ENCODE assay signal across 13 cellular contexts in the genomic region with DNA sequence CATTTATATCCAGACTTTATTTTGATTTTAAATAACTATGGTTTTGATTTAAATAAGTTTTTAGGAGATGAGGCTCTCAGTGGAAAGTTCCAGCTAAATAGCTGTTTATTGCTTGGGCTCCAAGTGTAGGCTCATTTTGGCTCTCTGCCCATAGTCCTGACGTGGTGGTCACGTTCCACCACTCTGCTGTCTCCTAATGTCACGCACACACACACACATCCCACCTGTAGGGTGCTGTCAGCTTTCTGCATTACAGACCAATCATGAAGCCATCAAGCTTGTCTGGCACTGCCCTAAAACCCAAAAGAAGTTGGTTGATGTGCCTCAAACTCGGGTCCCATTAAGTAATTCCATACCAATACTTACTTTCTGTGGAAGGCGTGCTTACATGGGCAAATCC. TPM values are rescaled to one million over a fixed set of nuclear protein-coding genes. Genes with fewer than 3 reads are reported as not detected.
DNase-seq lines count a peak whose midpoint lies in the region; ATAC-seq and TF ChIP-seq lines count a peak whose summit lies in the region.
"Had no signal": no experiment of that assay in that cellular context is flagged by ENCODE, and none has a peak within 500 bp of the region (broad histone marks: within the 10 kb centered on the region; RNA-seq: fewer than 3 reads in every experiment).

No MANE protein-coding gene starts in this region.

- peaks cover 29% of the 10 kb centered on the region for H3K4me1 ChIP-seq in osteoblast (ENCODE audit: insufficient read depth, low read length)
- peaks cover 23% of the 10 kb centered on the region for H3K4me1 ChIP-seq in upper lobe of right lung

- no peak overlapping the region for H2AFZ ChIP-seq in osteoblast (ENCODE audit: low read length)

- no peak overlapping the region for H3K4me2 ChIP-seq in osteoblast (ENCODE audit: insufficient read depth, low read length)

- H3K27ac ChIP-seq in osteoblast (ENCODE audit: low read depth, low read length), result peak overlapping the region; percentile 15
- H3K27ac ChIP-seq in upper lobe of right lung, result peak overlapping the region; percentile 20

- TF ChIP-seq CTCF in osteoblast (IDR thresholded peaks at IDR 0.05; ENCODE audit: extremely low read depth, low read depth, low read length) (no peak), upper lobe of right lung (IDR thresholded peaks at IDR 0.05) (no peak)

- H3K36me3 ChIP-seq in osteoblast (ENCODE audit: insufficient read depth, low read length), result peaks cover 32% of the 10 kb centered on the region
- no peaks in the 10 kb centered on the region for H3K36me3 ChIP-seq in upper lobe of right lung
- no peaks in the 10 kb centered on the region; the same call in none of the 2 replicates for H3K36me3 ChIP-seq in H7 (replicated peaks; ENCODE audit: control insufficient read depth, insufficient read depth, low read length)

- no peaks in the 10 kb centered on the region for H3K9me3 Mint-ChIP-seq in activated naive CD4-positive, alpha-beta T cell treated with anti-CD3 and anti-CD28 coated beads, Interleukin-2, amount 50 U/mL, for 24 hours

- peaks cover 13% of the 10 kb centered on the region for H3K79me2 ChIP-seq in osteoblast (ENCODE audit: insufficient read depth, low read length)

- H3K9me3 ChIP-seq in osteoblast (ENCODE audit: low read depth, low read length), result no peaks in the 10 kb centered on the region
- no peaks in the 10 kb centered on the region for H3K9me3 ChIP-seq in upper lobe of right lung

- H3K4me3 ChIP-seq in osteoblast (ENCODE audit: insufficient read depth, low read length) (no peak overlapping the region), upper lobe of right lung (no peak overlapping the region), H7 (ENCODE audit: insufficient read depth, low read depth, low read length) (no peak overlapping the region)

- peak overlapping the region; percentile 23 for H3K27ac Mint-ChIP-seq in activated naive CD4-positive, alpha-beta T cell treated with anti-CD3 and anti-CD28 coated beads, Interleukin-2, amount 50 U/mL, for 24 hours

- H3K4me3 Mint-ChIP-seq in activated naive CD4-positive, alpha-beta T cell treated with anti-CD3 and anti-CD28 coated beads, Interleukin-2, amount 50 U/mL, for 24 hours, result no peak overlapping the region

- H3K36me3 Mint-ChIP-seq in activated naive CD4-positive, alpha-beta T cell treated with anti-CD3 and anti-CD28 coated beads, Interleukin-2, amount 50 U/mL, for 24 hours, result peaks cover 23% of the 10 kb centered on the region

- no peaks in the 10 kb centered on the region for H3K27me3 ChIP-seq in osteoblast (ENCODE audit: insufficient read depth, low read length)
- H3K27me3 ChIP-seq in upper lobe of right lung, result no peaks in the 10 kb centered on the region
- no peaks in the 10 kb centered on the region for H3K27me3 ChIP-seq in H7 (ENCODE audit: control insufficient read depth, insufficient read depth, low read length)

- intact Hi-C loops in upper lobe of right lung (cut with DNase I), result no loop called here

- H4K20me1 ChIP-seq in osteoblast (ENCODE audit: insufficient read depth, low read length), result no peaks in the 10 kb centered on the region

- ATAC-seq in upper lobe of right lung (no peak), GM18867 (IDR thresholded peaks at IDR 0.05; ENCODE audit: unreplicated experiment) (no peak), HG03108 (IDR thresholded peaks at IDR 0.05; ENCODE audit: unreplicated experiment) (no peak)

- no peaks in the 10 kb centered on the region for H3K27me3 Mint-ChIP-seq in activated naive CD4-positive, alpha-beta T cell treated with anti-CD3 and anti-CD28 coated beads, Interleukin-2, amount 50 U/mL, for 24 hours

- H3K4me1 Mint-ChIP-seq in activated naive CD4-positive, alpha-beta T cell treated with anti-CD3 and anti-CD28 coated beads, Interleukin-2, amount 50 U/mL, for 24 hours, result peaks cover 28% of the 10 kb centered on the region

- no peak for DNase-seq in activated naive CD4-positive, alpha-beta T cell (lab: John Stamatoyannopoulos, UW)
- peak; percentile 31 for DNase-seq in fibroblast of peridontal ligament (ENCODE audit: extremely low read depth)
- DNase-seq in osteoblast (ENCODE audit: insufficient read length, low spot score, missing footprints), result no peak
- no peak for DNase-seq in upper lobe of right lung
- DNase-seq in H7, result no peak
- DNase-seq: activated gamma-delta T cell treated with Interleukin-2 at 50 U/mL for 16 hours; Calu3; islet precursor cell; NCI-H1092; stimulated activated CD4-positive, alpha-beta T cell treated with anti-CD3 and anti-CD28 coated beads, Interleukin-1b, Interleukin-23, amount 100 ng/mL, for 48 hours had no signal

RNA-seq across cellular contexts. Expression of gene PANK2, which starts 45.4 kb away (rescaled TPM):
- total RNA-seq in osteoblast (57.2 and 60.4 TPM in 2 replicates), upper lobe of right lung (37.6 TPM)
- total RNA-seq in H7 (2014; rRNA removed; shearing (Covaris generic)), result 46.8 and 61.5 TPM in 2 replicates
